11 cellular contexts compared by ENCODE assay signal in the genomic region with DNA sequence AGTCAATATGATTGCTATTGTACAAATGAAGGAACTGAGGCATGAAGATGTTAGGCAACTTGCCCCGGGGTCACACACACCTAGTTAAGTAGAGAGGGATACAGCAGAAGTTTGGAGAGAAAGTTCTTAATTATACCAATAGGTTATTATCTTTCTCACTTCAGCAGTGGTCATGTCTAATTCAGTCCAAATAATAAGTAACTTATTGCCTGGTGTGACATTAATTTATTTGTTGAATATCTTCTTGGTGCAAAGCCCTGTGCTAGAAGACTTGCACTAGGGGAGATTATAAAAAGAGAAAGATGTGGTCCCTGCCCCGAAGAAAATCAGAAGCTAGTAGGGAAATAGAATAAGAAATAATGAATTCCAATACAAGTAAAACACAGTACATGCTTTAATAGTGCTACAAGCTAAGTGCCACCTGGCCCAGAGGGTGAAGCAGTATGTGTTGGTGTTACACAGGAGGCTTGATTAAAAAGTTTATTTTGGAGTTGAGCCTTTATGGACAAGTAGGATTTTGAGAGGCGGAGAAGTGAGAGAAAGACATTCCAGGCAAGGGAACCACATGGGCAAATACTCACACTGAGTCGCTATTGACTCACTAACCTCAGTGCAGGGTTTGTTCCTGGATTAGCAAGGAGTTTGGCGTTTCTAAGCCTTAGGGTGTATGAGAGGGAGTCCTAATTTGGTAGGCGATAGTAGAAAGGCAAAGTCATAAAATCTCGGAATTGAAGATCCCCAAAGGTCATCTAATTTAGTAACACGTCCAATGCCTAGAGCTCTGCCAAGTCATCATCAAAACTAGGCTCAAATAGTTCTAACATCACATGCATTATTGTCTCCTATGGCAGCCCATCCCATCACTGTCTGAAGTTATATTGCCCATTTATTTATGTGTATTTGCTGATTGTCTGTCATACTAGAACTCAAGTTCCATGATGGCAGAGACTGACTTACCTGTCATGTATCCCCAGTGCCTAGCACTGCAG. TPM values are rescaled to one million over a fixed set of nuclear protein-coding genes. Genes with fewer than 3 reads are reported as not detected.
DNase-seq lines count a peak whose midpoint lies in the region; ATAC-seq and TF ChIP-seq lines count a peak whose summit lies in the region.
"Had no signal": no experiment of that assay in that cellular context is flagged by ENCODE, and none has a peak within 500 bp of the region (broad histone marks: within the 10 kb centered on the region; RNA-seq: fewer than 3 reads in every experiment).

No MANE protein-coding gene starts in this region.

- H3K27ac Mint-ChIP-seq in stimulated activated memory B cell treated with anti-CD40 and anti-IgM and Interleukin-4, amounts not matched to agents 10 μg/mL and 1 μg/mL and 100 μg/mL, for 72 hours, result no peak overlapping the region
- H3K27ac Mint-ChIP-seq: activated naive CD8-positive, alpha-beta T cell treated with anti-CD3 and anti-CD28 coated beads, Interleukin-2, amount 50 U/mL, for 24 hours; neural progenitor cell; T-helper 2 cell treated with Interferon-gamma antibody and Interleukin-4, amounts not matched to agents 5 μg/mL and 100 μg/mL, for 36 hours had no signal

- H3K27me3 ChIP-seq in upper lobe of right lung, result no peaks in the 10 kb centered on the region
- H3K27me3 ChIP-seq: neural progenitor cell had no signal

- DNase-seq in HPDE6-E6E7 (ENCODE audit: extremely low spot score), result peak; percentile 78
- peak; percentile 50 for DNase-seq in amniotic epithelial cell (ENCODE audit: low read depth)
- peak; percentile 87 to 93 for DNase-seq in foreskin fibroblast
- DNase-seq in upper lobe of right lung, result no peak
- DNase-seq: activated naive CD8-positive, alpha-beta T cell treated with anti-CD3 and anti-CD28 coated beads, Interleukin-2, amount 50 U/mL, for 24 hours had no signal

- no peak overlapping the region for H3K4me3 ChIP-seq in foreskin fibroblast (ENCODE audit: low read depth in 1 of 2, low read length in 2 of 2)
- no peak overlapping the region for H3K4me3 ChIP-seq in upper lobe of right lung
- H3K4me3 ChIP-seq: neural progenitor cell had no signal

- no peaks in the 10 kb centered on the region for H3K27me3 Mint-ChIP-seq in stimulated activated memory B cell treated with anti-CD40 and anti-IgM and Interleukin-4, amounts not matched to agents 10 μg/mL and 1 μg/mL and 100 μg/mL, for 72 hours
- H3K27me3 Mint-ChIP-seq: activated naive CD8-positive, alpha-beta T cell treated with anti-CD3 and anti-CD28 coated beads, Interleukin-2, amount 50 U/mL, for 24 hours had no signal

- no peaks in the 10 kb centered on the region for H3K4me1 ChIP-seq in upper lobe of right lung
- H3K4me1 ChIP-seq: neural progenitor cell had no signal

- peaks cover under 1% of the 10 kb centered on the region for H3K4me1 Mint-ChIP-seq in stimulated activated memory B cell treated with anti-CD40 and anti-IgM and Interleukin-4, amounts not matched to agents 10 μg/mL and 1 μg/mL and 100 μg/mL, for 72 hours
- H3K4me1 Mint-ChIP-seq: activated naive CD8-positive, alpha-beta T cell treated with anti-CD3 and anti-CD28 coated beads, Interleukin-2, amount 50 U/mL, for 24 hours had no signal

- no peak overlapping the region for H3K4me3 Mint-ChIP-seq in stimulated activated memory B cell treated with anti-CD40 and anti-IgM and Interleukin-4, amounts not matched to agents 10 μg/mL and 1 μg/mL and 100 μg/mL, for 72 hours
- H3K4me3 Mint-ChIP-seq: activated naive CD8-positive, alpha-beta T cell treated with anti-CD3 and anti-CD28 coated beads, Interleukin-2, amount 50 U/mL, for 24 hours; neural progenitor cell; T-helper 2 cell treated with Interferon-gamma antibody and Interleukin-4, amounts not matched to agents 5 μg/mL and 100 μg/mL, for 36 hours had no signal

- intact Hi-C loops in upper lobe of right lung (cut with DNase I), result no loop called here

- H3K27ac ChIP-seq in upper lobe of right lung, result no peak overlapping the region
- H3K27ac ChIP-seq: neural progenitor cell had no signal

- ATAC-seq in upper lobe of right lung (peak; percentile 95), GM21529 (IDR thresholded peaks at IDR 0.05; ENCODE audit: unreplicated experiment) (no peak), HG03457 (IDR thresholded peaks at IDR 0.05; ENCODE audit: unreplicated experiment) (no peak)
- no peak for ATAC-seq in stimulated activated memory B cell treated with anti-CD40 and anti-IgM and Interleukin-4, amounts not matched to agents 10 μg/mL and 1 μg/mL and 100 μg/mL, for 72 hours
- ATAC-seq: activated naive CD8-positive, alpha-beta T cell treated with anti-CD3 and anti-CD28 coated beads, Interleukin-2, amount 50 U/mL, for 24 hours; HepG2 had no signal

- peaks cover 6% of the 10 kb centered on the region for H3K9me3 Mint-ChIP-seq in stimulated activated memory B cell treated with anti-CD40 and anti-IgM and Interleukin-4, amounts not matched to agents 10 μg/mL and 1 μg/mL and 100 μg/mL, for 72 hours

- H3K9me3 ChIP-seq in upper lobe of right lung, result no peaks in the 10 kb centered on the region

- TF ChIP-seq CTCF in foreskin fibroblast (IDR thresholded peaks at IDR 0.05; ENCODE audit: low read depth, low read length), result no peak
- no peak for TF ChIP-seq CTCF in upper lobe of right lung (IDR thresholded peaks at IDR 0.05)

- peaks cover 5% of the 10 kb centered on the region for H3K36me3 Mint-ChIP-seq in stimulated activated memory B cell treated with anti-CD40 and anti-IgM and Interleukin-4, amounts not matched to agents 10 μg/mL and 1 μg/mL and 100 μg/mL, for 72 hours

- H3K36me3 ChIP-seq in upper lobe of right lung, result no peaks in the 10 kb centered on the region
- H3K36me3 ChIP-seq: neural progenitor cell had no signal

RNA-seq across cellular contexts. Expression of a gene that starts 19.2 kb away (rescaled TPM):
- 55.2 TPM for total RNA-seq in upper lobe of right lung
